8 cellular contexts compared by ENCODE assay signal in genomic region chr3:63864008-63864871, GRCh38. TPM values are rescaled to one million over a fixed set of nuclear protein-coding genes. Genes with fewer than 3 reads are reported as not detected.
DNase-seq lines count a peak whose midpoint lies in the region; ATAC-seq lines count a peak whose summit lies in the region.

No MANE protein-coding gene starts in this region.

- peak overlapping the region; percentile 92 for H3K4ac ChIP-seq in mesendoderm (ENCODE audit: low read depth, low read length)

- no peaks in the 10 kb centered on the region for H3K36me3 Mint-ChIP-seq in IgD-negative memory B cell

- H3K4me2 ChIP-seq in mesendoderm (ENCODE audit: low read length): peak overlapping the region; percentile 47

- DNase-seq in Daoy (ENCODE audit: low read depth): peak; percentile 30
- DNase-seq in activated CD4-positive, alpha-beta T cell treated with anti-CD3 and anti-CD28 coated beads, Interleukin-2, amount 50 U/mL, for 4 hours: peak; percentile 25
- peak; percentile 40 for DNase-seq in effector CD8-positive, alpha-beta T cell (lab: John Stamatoyannopoulos, UW)
- DNase-seq in mesendoderm: no peak
- peak; percentile 40 to 46 for DNase-seq in stimulated activated CD8-positive, alpha-beta memory T cell treated with anti-CD3 and anti-CD28 coated beads, Interleukin-15, amount 100 ng/mL, for 48 hours (ENCODE audit: low read depth in 2 of 2)
- no peak for DNase-seq in NCI-H187 treated with DMSO at 0.1 percent for 48 hours (lab: John Stamatoyannopoulos, UW)

- H3K9ac ChIP-seq in mesendoderm (ENCODE audit: low read length): peak overlapping the region; percentile 91

- H2BK5ac ChIP-seq in mesendoderm (ENCODE audit: low read length): no peak overlapping the region

- H3K79me1 ChIP-seq in mesendoderm (ENCODE audit: low read length): peaks cover 14% of the 10 kb centered on the region

- peaks cover 52% of the 10 kb centered on the region for H3K79me2 ChIP-seq in mesendoderm (ENCODE audit: control insufficient read depth, insufficient read depth, low read length)

- H4K8ac ChIP-seq in mesendoderm (ENCODE audit: low read depth, low read length): peak overlapping the region; percentile 67

- no peaks in the 10 kb centered on the region for H3K36me3 ChIP-seq in mesendoderm (ENCODE audit: control insufficient read depth, insufficient read depth, low read length)

- H2BK15ac ChIP-seq in mesendoderm (replicated peaks; ENCODE audit: low read depth): no peak overlapping the region

- H3K23ac ChIP-seq in mesendoderm (ENCODE audit: low read length): peak overlapping the region; percentile 1

- H2BK120ac ChIP-seq in mesendoderm (ENCODE audit: low read depth, low read length): peak overlapping the region; percentile 88

- peak; percentile 38 for ATAC-seq in GM21515 (IDR thresholded peaks at IDR 0.05; ENCODE audit: unreplicated experiment)

- H3K4me3 ChIP-seq in mesendoderm (ENCODE audit: low read length): peak overlapping the region; percentile 80

- peaks cover 8% of the 10 kb centered on the region for H3K4me1 ChIP-seq in mesendoderm (ENCODE audit: control insufficient read depth, low read depth, low read length)

- H3K27me3 Mint-ChIP-seq in IgD-negative memory B cell: no peaks in the 10 kb centered on the region

- peak overlapping the region; percentile 84 to 98 (median 94) for H3K27ac Mint-ChIP-seq in IgD-negative memory B cell

- peaks cover 36 to 50% (median 45%) of the 10 kb centered on the region in 3 donors for H3K4me1 Mint-ChIP-seq in IgD-negative memory B cell

- H3K27ac ChIP-seq in mesendoderm (ENCODE audit: low read depth, low read length): peak overlapping the region; percentile 53

- peak overlapping the region; percentile 96 to 98 (median 97) for H3K4me3 Mint-ChIP-seq in IgD-negative memory B cell

- H4K5ac ChIP-seq in mesendoderm (ENCODE audit: low read length): no peak overlapping the region

- H3K18ac ChIP-seq in mesendoderm (ENCODE audit: low read length): peak overlapping the region; percentile 98

- H3K56ac ChIP-seq in mesendoderm (ENCODE audit: low read length): peak overlapping the region; percentile 91

- no CpG with 5 or more reads among the region's 90 CpGs for WGBS in mesendoderm (ENCODE audit: extremely low coverage, insufficient coverage, low lambda C conversion rate)

- no peaks in the 10 kb centered on the region for H3K27me3 ChIP-seq in mesendoderm (ENCODE audit: insufficient read depth, low read length, poor library complexity)

- H3K9me3 Mint-ChIP-seq in IgD-negative memory B cell: no peaks in the 10 kb centered on the region

- no peak overlapping the region for H2AK5ac ChIP-seq in mesendoderm (ENCODE audit: low read length)

RNA-seq across cellular contexts. Expression of gene ATXN7, which starts 0.6 kb away (rescaled TPM):
- total RNA-seq in Daoy (2014; rRNA removed; shearing (Covaris generic)): 4.8 and 8.4 TPM in 2 replicates
- polyA plus RNA-seq in IgD-negative memory B cell: 2.1 TPM
- 12.2 TPM for polyA plus RNA-seq in mesendoderm (2013, experiment 1 of 2)
- 13.6 TPM for polyA plus RNA-seq in mesendoderm (2013, experiment 2 of 2)

RNA-seq across cellular contexts. Expression of gene THOC7, which starts 0.6 kb away (rescaled TPM):
- 67.1 and 80.0 TPM in 2 replicates for total RNA-seq in Daoy (2014; rRNA removed; shearing (Covaris generic))
- 67.4 TPM for polyA plus RNA-seq in IgD-negative memory B cell
- 91.4 TPM for polyA plus RNA-seq in mesendoderm (2013, experiment 1 of 2)
- polyA plus RNA-seq in mesendoderm (2013, experiment 2 of 2): 90.4 TPM

RNA-seq across cellular contexts. Expression of gene C3orf49, which starts 45.1 kb away (rescaled TPM):
- total RNA-seq in Daoy (2014; rRNA removed; shearing (Covaris generic)): not detected in 2 replicates
- not detected for polyA plus RNA-seq in IgD-negative memory B cell
- polyA plus RNA-seq in mesendoderm (2013, experiment 1 of 2): 0.08 TPM
- polyA plus RNA-seq in mesendoderm (2013, experiment 2 of 2): not detected

RNA-seq across cellular contexts. Expression of gene SCAANT1, which starts 47.9 kb away (rescaled TPM):
- total RNA-seq in Daoy (2014; rRNA removed; shearing (Covaris generic)): not detected in 2 replicates
- polyA plus RNA-seq in IgD-negative memory B cell: not detected
- polyA plus RNA-seq in mesendoderm (2013, experiment 1 of 2): 0.98 TPM
- 0.62 TPM for polyA plus RNA-seq in mesendoderm (2013, experiment 2 of 2)

Comparison
In these comparisons a context has a peak if more than half of its experiments do, and no peak if none do; other contexts are left out.
1. DNase-seq: peak in Daoy (single experiment), activated CD4-positive, alpha-beta T cell treated with anti-CD3 and anti-CD28 coated beads, Interleukin-2, amount 50 U/mL, for 4 hours (2 of 2), effector CD8-positive, alpha-beta T cell (single experiment) and stimulated activated CD8-positive, alpha-beta memory T cell treated with anti-CD3 and anti-CD28 coated beads, Interleukin-15, amount 100 ng/mL, for 48 hours (2 of 2); none in mesendoderm (single experiment) and NCI-H187 treated with DMSO at 0.1 percent for 48 hours (single experiment).